In genomic region chr3:23804441-23805227, GRCh38 we compare ENCODE assay signal across 8 cellular contexts. TPM values are rescaled to one million over a fixed set of nuclear protein-coding genes. Genes with fewer than 3 reads are reported as not detected.
DNase-seq lines count a peak whose midpoint lies in the region; ATAC-seq and TF ChIP-seq lines count a peak whose summit lies in the region.
"Had no signal": no experiment of that assay in that cellular context is flagged by ENCODE, and none has a peak within 500 bp of the region (broad histone marks: within the 10 kb centered on the region; RNA-seq: fewer than 3 reads in every experiment).

No MANE protein-coding gene starts in this region.

- H3K4me3 ChIP-seq in Loucy (ENCODE audit: low read length, poor library complexity, severe bottlenecking) (no peak overlapping the region), neural cell (ENCODE audit: low read length) (peak overlapping the region; percentile 79), dorsolateral prefrontal cortex (peak overlapping the region in 17 of 59 donors; percentile 67 to 94 (median 89))

- H3K36me3 ChIP-seq in Loucy (ENCODE audit: insufficient read depth, low read length) (no peaks in the 10 kb centered on the region), neural cell (ENCODE audit: insufficient read depth, low read length) (no peaks in the 10 kb centered on the region)

- no peaks in the 10 kb centered on the region for H3K9me3 Mint-ChIP-seq in effector memory CD8-positive, alpha-beta T cell
- H3K9me3 Mint-ChIP-seq: T-helper 1 cell treated with Interleukin-12 subunit alpha and Interleukin-12 subunit beta and Interleukin-4 antibody, amounts not matched to agents 30 μg/mL and 1 μg/mL, for 36 hours had no signal

- no peak for TF ChIP-seq EP300 in neural cell (conservative IDR thresholded peaks at IDR 0.05; ENCODE audit: poor library complexity, severe bottlenecking)

- DNase-seq in G401 (ENCODE audit: low spot score), result peak; percentile 19
- no peak for DNase-seq in effector memory CD8-positive, alpha-beta T cell
- DNase-seq in activated effector memory CD4-positive, alpha-beta T cell treated with anti-CD3 and anti-CD28 coated beads, Interleukin-2, amount 50 U/mL, for 16 hours, result no peak
- DNase-seq in dorsolateral prefrontal cortex, result no peak
- no peak for DNase-seq in COLO829 (ENCODE audit: low spot score)

- H3K79me2 ChIP-seq in Loucy (ENCODE audit: insufficient read depth, low read length) (peaks cover 36% of the 10 kb centered on the region), neural cell (replicated peaks; ENCODE audit: insufficient read depth, low read length) (no peaks in the 10 kb centered on the region)

- intact Hi-C loops in dorsolateral prefrontal cortex (cut with DNase I), result loop anchor here (5.0 to 10.0 kb wide), 4 partner anchors 63 to 602 kb away; partner anchors contain the start of genes NKIRAS1 (in 1 of the 2), RPL15 (in 1 of the 2) and UBE2E2 (in 1 of the 2)

- no peak overlapping the region for H2AFZ ChIP-seq in Loucy (ENCODE audit: low read length)
- no peak overlapping the region for H2AFZ ChIP-seq in neural cell (ENCODE audit: low read depth, low read length)

- TF ChIP-seq CTCF in Loucy (conservative IDR thresholded peaks at IDR 0.05; ENCODE audit: low read length), result no peak
- TF ChIP-seq CTCF in neural cell (IDR thresholded peaks at IDR 0.05; ENCODE audit: poor library complexity, severe bottlenecking), result no peak
- TF ChIP-seq CTCF in dorsolateral prefrontal cortex (IDR thresholded peaks at IDR 0.05 in 54 of 56, conservative IDR thresholded peaks at IDR 0.05 in 2 of 56; ENCODE audit: low read depth in 1 of 56, partially characterized antibody in 56 of 56), result no peak

- ATAC-seq in effector memory CD8-positive, alpha-beta T cell (replicated peaks), result no peak

- H3K4me2 ChIP-seq in Loucy (ENCODE audit: low read depth, low read length, poor library complexity, severe bottlenecking), result peak overlapping the region; percentile 76
- H3K4me2 ChIP-seq in neural cell (ENCODE audit: low read length), result no peak overlapping the region

- H3K9me3 ChIP-seq in Loucy (ENCODE audit: insufficient read depth, low read depth, low read length) (no peaks in the 10 kb centered on the region), neural cell (ENCODE audit: low read length) (no peaks in the 10 kb centered on the region)

- H4K20me1 ChIP-seq in Loucy (ENCODE audit: insufficient read depth, low read length, poor library complexity, severe bottlenecking) (peaks cover 29% of the 10 kb centered on the region), neural cell (ENCODE audit: insufficient read depth) (no peaks in the 10 kb centered on the region)

- TF ChIP-seq RAD21 in neural cell (conservative IDR thresholded peaks at IDR 0.05), result no peak

- H3K4me1 ChIP-seq in Loucy (ENCODE audit: insufficient read depth, low read length, poor library complexity, severe bottlenecking), result peaks cover 32% of the 10 kb centered on the region

- H3K4me3 Mint-ChIP-seq in effector memory CD8-positive, alpha-beta T cell, result peak overlapping the region; percentile 95 to 98

- in situ Hi-C loops in G401 (cut with HindIII; ENCODE audit: low sequenced_read_pairs), result no loop called here

- peaks cover 15% of the 10 kb centered on the region for H3F3A ChIP-seq in Loucy (ENCODE audit: low read depth)
- no peaks in the 10 kb centered on the region for H3F3A ChIP-seq in neural cell (ENCODE audit: insufficient read depth, low read length, poor library complexity, severe bottlenecking)

- peak overlapping the region in 1 of 2 donors; percentile 97 for H3K27ac Mint-ChIP-seq in effector memory CD8-positive, alpha-beta T cell

- peaks cover 17% of the 10 kb centered on the region for H3K36me3 Mint-ChIP-seq in effector memory CD8-positive, alpha-beta T cell (ENCODE audit: insufficient read depth)

- H3K9me2 ChIP-seq in Loucy (replicated peaks; ENCODE audit: low read depth, low read length), result no peaks in the 10 kb centered on the region
- H3K9me2 ChIP-seq in neural cell (ENCODE audit: insufficient read depth, low read length), result no peaks in the 10 kb centered on the region

- H3K9ac ChIP-seq in Loucy (ENCODE audit: low read depth, low read length, poor library complexity, severe bottlenecking) (no peak overlapping the region), neural cell (ENCODE audit: low read length) (no peak overlapping the region)

- H3K4me1 Mint-ChIP-seq in effector memory CD8-positive, alpha-beta T cell (ENCODE audit: low read depth in 2 of 2), result peaks cover 27 to 37% of the 10 kb centered on the region in 2 donors

- H3K27me3 ChIP-seq in Loucy (ENCODE audit: insufficient read depth, low read length, poor library complexity, severe bottlenecking) (no peaks in the 10 kb centered on the region), neural cell (ENCODE audit: insufficient read depth, low read depth, low read length) (no peaks in the 10 kb centered on the region), dorsolateral prefrontal cortex (no peaks in the 10 kb centered on the region)

- H3K27me3 Mint-ChIP-seq in effector memory CD8-positive, alpha-beta T cell, result no peaks in the 10 kb centered on the region

- H3K27ac ChIP-seq in neural cell (ENCODE audit: low read length), result no peak overlapping the region
- peak overlapping the region in 7 of 59 donors; percentile 1 to 94 (median 56) for H3K27ac ChIP-seq in dorsolateral prefrontal cortex

TF ChIP-seq in neural cell, 6 proteins besides CTCF, POLR2A, EP300 and RAD21:
- TF ChIP-seq EZH2 (IDR thresholded peaks at IDR 0.05; ENCODE audit: borderline replicate concordance, insufficient read depth, low read length, poor library complexity, severe bottlenecking) (no peak), SMC3 (conservative IDR thresholded peaks at IDR 0.05; ENCODE audit: poor library complexity) (no peak), POLR2AphosphoS5 (IDR thresholded peaks at IDR 0.05) (no peak), REST (IDR thresholded peaks at IDR 0.05; ENCODE audit: borderline replicate concordance) (no peak), TAF1 (IDR thresholded peaks at IDR 0.05; ENCODE audit: low read depth) (no peak), MXI1 (conservative IDR thresholded peaks at IDR 0.05; ENCODE audit: poor library complexity, severe bottlenecking) (no peak)

RNA-seq across cellular contexts. Expression of gene UBE2E1, which starts 1.1 kb away (rescaled TPM):
- total RNA-seq in G401 (2014; rRNA removed; shearing (Covaris generic)), result 121 and 174 TPM in 2 replicates
- 133 and 157 TPM in 2 replicates for polyA plus RNA-seq in neural cell
- polyA minus RNA-seq in neural cell, result 77.4 and 93.8 TPM in 2 replicates
- total RNA-seq in dorsolateral prefrontal cortex, result 100 to 1,000 TPM in 5 of 120 experiments, 10 to 100 TPM in 115; 49.8 to 113 (median 77.4) TPM
